ENCODE assay signal across 14 cellular contexts in genomic region chr15:71451080-71451479, GRCh38.
DNase-seq lines count a peak whose midpoint lies in the region; ATAC-seq and TF ChIP-seq lines count a peak whose summit lies in the region.
"Had no signal": no experiment of that assay in that cellular context is flagged by ENCODE, and none has a peak within 500 bp of the region (broad histone marks: within the 10 kb centered on the region; RNA-seq: fewer than 3 reads in every experiment).

No MANE protein-coding gene starts in this region.

- H3K27ac Mint-ChIP-seq in nephron progenitor cell = peak overlapping the region; percentile 80
- H3K27ac Mint-ChIP-seq: CD8-positive, alpha-beta memory T cell had no signal

- no peaks in the 10 kb centered on the region for H3K9me3 Mint-ChIP-seq in nephron progenitor cell
- H3K9me3 Mint-ChIP-seq: CD8-positive, alpha-beta memory T cell had no signal

- no peak for TF ChIP-seq CTCF in nephron progenitor cell (IDR thresholded peaks at IDR 0.05)

- no peaks in the 10 kb centered on the region for H3K79me2 ChIP-seq in Karpas-422 (ENCODE audit: low read length)

- H3K4me3 ChIP-seq in Karpas-422 (ENCODE audit: low read length) = no peak overlapping the region

- peaks cover 39% of the 10 kb centered on the region for H3K4me1 ChIP-seq in Karpas-422 (ENCODE audit: low read length)

- no peak overlapping the region for H2AFZ ChIP-seq in Karpas-422 (ENCODE audit: low read length)

- peaks cover 3% of the 10 kb centered on the region for H3K27me3 Mint-ChIP-seq in nephron progenitor cell (ENCODE audit: low read depth, poor library complexity)

- H4K20me1 ChIP-seq in Karpas-422 (ENCODE audit: insufficient read depth, low read depth, low read length) = no peaks in the 10 kb centered on the region

- no peaks in the 10 kb centered on the region for H3K9me2 ChIP-seq in Karpas-422 (replicated peaks; ENCODE audit: insufficient read depth, low read length)

- H3K36me3 ChIP-seq in Karpas-422 (ENCODE audit: insufficient read depth, low read length) = no peaks in the 10 kb centered on the region

- H3K27me3 ChIP-seq in Karpas-422 (ENCODE audit: low read length) = no peaks in the 10 kb centered on the region

- H3K4me2 ChIP-seq in Karpas-422 (ENCODE audit: low read depth, low read length, poor library complexity, severe bottlenecking) = no peak overlapping the region

- H3K9me3 ChIP-seq in Karpas-422 (ENCODE audit: low read length) = no peaks in the 10 kb centered on the region
- H3K9me3 ChIP-seq: Caco-2 had no signal

- no peaks in the 10 kb centered on the region for H3K36me3 Mint-ChIP-seq in nephron progenitor cell (ENCODE audit: low read depth)
- H3K36me3 Mint-ChIP-seq: CD8-positive, alpha-beta memory T cell had no signal

- peak; percentile 24 for ATAC-seq in esophagus mucosa
- ATAC-seq: HCT116 had no signal

- DNase-seq in Karpas-422 (no peak), NCI-H82 treated with DMSO at 0.1 percent for 48 hours (lab: John Stamatoyannopoulos, UW; ENCODE audit: unreplicated experiment) (peak; percentile 53), nephron progenitor cell (no peak), C1 segment of cervical spinal cord (lab: John Stamatoyannopoulos, UW) (no peak), NCI-H2029 (lab: John Stamatoyannopoulos, UW) (no peak), amniotic stem cell (lab: John Stamatoyannopoulos, UW) (no peak)
- no peak for DNase-seq in activated CD8-positive, alpha-beta memory T cell treated with anti-CD3 and anti-CD28 coated beads for 24 hours
- DNase-seq: Caco-2; CD8-positive, alpha-beta memory T cell; DND-41; GF-D8; IMR-90 had no signal

- no peak overlapping the region for H3K9ac ChIP-seq in Karpas-422 (ENCODE audit: low read length)

- 0 out of 2 replicates have a peak overlapping the region, but pooled peaks have one; percentile 37 for H3K27ac ChIP-seq in Karpas-422 (ENCODE audit: low read length)

- H3K4me1 Mint-ChIP-seq in nephron progenitor cell = peaks cover 65% of the 10 kb centered on the region
- H3K4me1 Mint-ChIP-seq: CD8-positive, alpha-beta memory T cell had no signal

- no peak overlapping the region for H3K4me3 Mint-ChIP-seq in nephron progenitor cell
- H3K4me3 Mint-ChIP-seq: CD8-positive, alpha-beta memory T cell had no signal
